18 cellular contexts compared by ENCODE assay signal in the genomic region with DNA sequence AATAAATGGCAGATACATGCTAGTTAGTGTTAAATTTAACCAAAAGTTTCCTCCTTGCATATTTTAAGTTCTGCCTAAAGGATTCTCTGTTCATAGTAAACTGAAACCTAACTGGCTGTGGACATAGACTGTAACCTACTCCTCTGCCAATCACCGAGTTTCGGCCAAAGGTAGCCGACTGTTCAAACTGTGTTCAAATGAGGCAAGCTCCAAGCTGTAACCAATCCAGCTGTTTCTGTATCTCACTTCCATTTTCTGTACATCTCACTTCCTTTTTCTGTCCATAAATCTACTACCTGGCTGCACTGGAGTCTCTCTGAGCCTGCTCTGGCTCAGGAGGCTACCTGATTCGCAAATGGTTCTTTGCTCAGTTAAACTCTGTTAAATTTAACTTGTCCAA. TPM values are rescaled to one million over a fixed set of nuclear protein-coding genes. Genes with fewer than 3 reads are reported as not detected.
DNase-seq lines count a peak whose midpoint lies in the region; ATAC-seq, FAIRE-seq and TF ChIP-seq lines count a peak whose summit lies in the region.
"Had no signal": no experiment of that assay in that cellular context is flagged by ENCODE, and none has a peak within 500 bp of the region (broad histone marks: within the 10 kb centered on the region; RNA-seq: fewer than 3 reads in every experiment).

No MANE protein-coding gene starts in this region.

- no peaks in the 10 kb centered on the region for H3K27me3 Mint-ChIP-seq in naive thymus-derived CD8-positive, alpha-beta T cell
- H3K27me3 Mint-ChIP-seq: naive thymus-derived CD4-positive, alpha-beta T cell had no signal

- POLR2A ChIA-PET in naive thymus-derived CD8-positive, alpha-beta T cell (lab: Charles Lee): no interaction called here

- 85 to 89% methylated on average over 4 of the region's 4 CpGs for WGBS in heart right ventricle, 2 donors

- ATAC-seq in GM19452 (IDR thresholded peaks at IDR 0.05; ENCODE audit: unreplicated experiment): peak; percentile 62
- peak; percentile 78 for ATAC-seq in HG02852 (IDR thresholded peaks at IDR 0.05; ENCODE audit: unreplicated experiment)
- peak; percentile 57 for ATAC-seq in HG03565 (IDR thresholded peaks at IDR 0.05; ENCODE audit: unreplicated experiment)
- ATAC-seq in naive thymus-derived CD8-positive, alpha-beta T cell: no peak
- ATAC-seq in heart right ventricle: no peak
- ATAC-seq: naive thymus-derived CD4-positive, alpha-beta T cell had no signal

- H3K4me1 Mint-ChIP-seq in naive thymus-derived CD8-positive, alpha-beta T cell: peaks cover 19 to 29% (median 26%) of the 10 kb centered on the region in 4 donors

- H3K9me3 ChIP-seq in heart right ventricle: no peaks in the 10 kb centered on the region
- H3K9me3 ChIP-seq: tibial nerve had no signal

- peak overlapping the region in 1 of 10 donors; percentile 4 for H3K27ac Mint-ChIP-seq in naive thymus-derived CD8-positive, alpha-beta T cell

- H3K4me3 Mint-ChIP-seq in naive thymus-derived CD8-positive, alpha-beta T cell: no peak overlapping the region
- H3K4me3 Mint-ChIP-seq: naive thymus-derived CD4-positive, alpha-beta T cell had no signal

- H3K4me3 ChIP-seq in GM12864 (ENCODE audit: low read depth, low read length) (no peak overlapping the region), heart right ventricle (no peak overlapping the region)
- H3K4me3 ChIP-seq: tibial nerve had no signal

- no peak overlapping the region for H3K27ac ChIP-seq in heart right ventricle
- H3K27ac ChIP-seq: tibial nerve had no signal

- intact Hi-C loops in heart right ventricle (cut with DNase I): no loop called here

- H3K27me3 ChIP-seq in heart right ventricle: no peaks in the 10 kb centered on the region
- H3K27me3 ChIP-seq: tibial nerve had no signal

- peaks cover 0 to 8% (median 0%) of the 10 kb centered on the region in 9 donors for H3K4me1 ChIP-seq in heart right ventricle
- H3K4me1 ChIP-seq: tibial nerve had no signal

- H3K9me3 Mint-ChIP-seq in naive thymus-derived CD8-positive, alpha-beta T cell: no peaks in the 10 kb centered on the region
- H3K9me3 Mint-ChIP-seq: naive thymus-derived CD4-positive, alpha-beta T cell had no signal

- FAIRE-seq in HTR-8/SVneo (lab: Jason Lieb, UNC): no peak
- FAIRE-seq: frontal cortex had no signal

- no peak for TF ChIP-seq CTCF in GM12864 (IDR thresholded peaks at IDR 0.05; ENCODE audit: low read depth, low read length, missing control alignments)
- no peak for TF ChIP-seq CTCF in heart right ventricle (IDR thresholded peaks at IDR 0.05)

- peaks cover 0 to 8% (median 0%) of the 10 kb centered on the region in 9 donors for H3K36me3 ChIP-seq in heart right ventricle

- DNase-seq in GM12864 (ENCODE audit: low read depth) (peak; percentile 15), HTR-8/SVneo (ENCODE audit: insufficient read length, low spot score) (no peak), amygdala (lab: John Stamatoyannopoulos, UW) (no peak), heart right ventricle (no peak)
- no peak for DNase-seq in naive thymus-derived CD8-positive, alpha-beta T cell
- DNase-seq: anterior cingulate cortex; COR-L47; naive thymus-derived CD4-positive, alpha-beta T cell; NCI-H1092; NCI-H526; SHP77 had no signal

- H3K36me3 Mint-ChIP-seq in naive thymus-derived CD8-positive, alpha-beta T cell: peaks cover 20 to 50% (median 44%) of the 10 kb centered on the region in 3 donors

RNA-seq across cellular contexts. Expression of gene KCNV2, which starts 44.1 kb away (rescaled TPM):
- not detected for total RNA-seq in naive thymus-derived CD8-positive, alpha-beta T cell
- polyA plus RNA-seq in naive thymus-derived CD8-positive, alpha-beta T cell: not detected
- not detected for total RNA-seq in heart right ventricle
- polyA plus RNA-seq in heart right ventricle: not detected
- total RNA-seq: A172; frontal cortex; kidney epithelial cell; naive thymus-derived CD4-positive, alpha-beta T cell; tibial nerve had no signal
- polyA plus RNA-seq: naive thymus-derived CD4-positive, alpha-beta T cell had no signal

Comparison
In these comparisons a context has a peak if more than half of its experiments do, and no peak if none do; other contexts are left out.
1. ATAC-seq: peak in GM19452 (single experiment), HG02852 (single experiment) and HG03565 (single experiment); none in naive thymus-derived CD8-positive, alpha-beta T cell (0 of 2) and heart right ventricle (0 of 8).